Comparison of ENCODE assay signal across 18 cellular contexts in the genomic region with DNA sequence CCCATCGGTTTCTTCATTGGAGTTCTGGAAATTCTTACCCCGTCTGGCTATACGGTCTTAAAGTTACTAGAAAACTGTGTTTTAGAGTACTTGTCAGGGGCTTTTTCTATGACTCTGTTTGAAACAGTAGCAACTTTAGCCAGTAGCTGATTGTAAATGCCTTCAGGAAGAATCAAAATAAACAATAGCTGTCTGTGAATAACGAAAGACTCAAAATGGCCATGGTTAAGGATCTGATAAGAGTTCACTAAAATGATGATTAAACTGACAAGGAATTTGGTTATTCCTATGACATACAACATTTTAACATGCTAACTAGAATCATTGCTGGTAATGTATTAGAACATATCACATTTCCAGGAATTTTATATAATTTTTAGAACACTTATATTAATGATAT.
DNase-seq lines count a peak whose midpoint lies in the region; ATAC-seq and TF ChIP-seq lines count a peak whose summit lies in the region.
"Had no signal": no experiment of that assay in that cellular context is flagged by ENCODE, and none has a peak within 500 bp of the region (broad histone marks: within the 10 kb centered on the region; RNA-seq: fewer than 3 reads in every experiment).

No MANE protein-coding gene starts in this region.

- no peak for ATAC-seq in HG03432 (IDR thresholded peaks at IDR 0.05; ENCODE audit: unreplicated experiment)
- ATAC-seq in HG02610 (IDR thresholded peaks at IDR 0.05; ENCODE audit: unreplicated experiment): no peak
- ATAC-seq: GM12878 had no signal

- TF ChIP-seq CTCF in HFFc6 (IDR thresholded peaks at IDR 0.05): no peak
- TF ChIP-seq CTCF in choroid plexus epithelial cell (conservative IDR thresholded peaks at IDR 0.05; ENCODE audit: low read depth, low read length): no peak

- H3K4me3 ChIP-seq in choroid plexus epithelial cell (ENCODE audit: low read depth, low read length): no peak overlapping the region
- H3K4me3 ChIP-seq: BLaER1 treated with 17β-estradiol and CSF1 and Interleukin-3, amounts not matched to agents 10 nM and 100 nM; GM12878 had no signal

- H3K4me1 Mint-ChIP-seq in HFFc6 (ENCODE audit: low read depth): peaks cover 7% of the 10 kb centered on the region
- H3K4me1 Mint-ChIP-seq: B cell; CD8-positive, alpha-beta memory T cell; H9; IgD-negative memory B cell had no signal

- no peaks in the 10 kb centered on the region; the same call in 1 of the 2 replicates for H3K36me3 Mint-ChIP-seq in HFFc6 (ENCODE audit: low read depth)
- H3K36me3 Mint-ChIP-seq: CD8-positive, alpha-beta memory T cell; IgD-negative memory B cell had no signal

- H3K27ac Mint-ChIP-seq in HFFc6: no peak overlapping the region
- H3K27ac Mint-ChIP-seq: B cell; CD8-positive, alpha-beta memory T cell; H9; IgD-negative memory B cell had no signal

- no peaks in the 10 kb centered on the region for H3K9me3 Mint-ChIP-seq in HFFc6

- no peaks in the 10 kb centered on the region for H3K27me3 Mint-ChIP-seq in HFFc6 (ENCODE audit: insufficient read depth)
- H3K27me3 Mint-ChIP-seq: B cell; CD8-positive, alpha-beta memory T cell; IgD-negative memory B cell had no signal

- H3K4me3 Mint-ChIP-seq in HFFc6: no peak overlapping the region
- H3K4me3 Mint-ChIP-seq: B cell; CD8-positive, alpha-beta memory T cell; H9; IgD-negative memory B cell had no signal

- DNase-seq in EH (ENCODE audit: low read depth) (peak; percentile 79), HFFc6 (peak; percentile 18), choroid plexus epithelial cell (ENCODE audit: low read depth) (peak; percentile 21), iris pigment epithelial cell (ENCODE audit: low read depth) (peak; percentile 76), A172 (ENCODE audit: low spot score) (no peak)
- DNase-seq: 8988T; CD8-positive, alpha-beta memory T cell; COR-L47; DMS 273 treated with DMSO at 0.1 percent for 48 hours; DND-41; H9; KBM-7 had no signal
